ENCODE assay signal across 16 cellular contexts in the genomic region with DNA sequence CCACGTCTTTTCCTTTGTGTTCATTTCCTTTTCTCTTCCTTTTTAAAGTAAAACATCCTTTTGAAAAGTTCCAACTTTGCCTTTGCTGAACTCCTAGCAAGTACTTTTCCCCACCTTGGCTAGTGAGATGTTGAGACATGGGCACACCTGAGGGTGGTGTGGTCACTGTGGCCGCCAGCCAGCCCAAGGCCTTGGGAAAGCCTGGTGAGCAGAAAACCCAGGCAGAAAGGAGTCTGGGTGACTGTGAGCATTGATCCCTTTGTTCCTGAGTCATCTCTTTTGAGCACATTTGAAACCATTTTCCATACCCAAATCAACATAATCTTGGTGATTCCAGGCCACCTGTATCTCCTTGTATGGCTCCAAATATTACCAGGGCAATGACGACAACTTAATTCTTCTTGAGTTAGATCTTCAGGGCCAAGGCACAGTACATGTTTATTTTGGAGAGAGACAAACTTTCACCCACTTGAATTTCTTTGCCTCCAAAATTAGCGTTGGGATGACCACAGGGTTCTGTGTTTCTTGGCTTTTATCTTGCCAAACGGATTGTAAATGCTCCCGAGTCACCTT. TPM values are rescaled to one million over a fixed set of nuclear protein-coding genes. Genes with fewer than 3 reads are reported as not detected.
DNase-seq lines count a peak whose midpoint lies in the region; ATAC-seq and TF ChIP-seq lines count a peak whose summit lies in the region.
"Had no signal": no experiment of that assay in that cellular context is flagged by ENCODE, and none has a peak within 500 bp of the region (broad histone marks: within the 10 kb centered on the region; RNA-seq: fewer than 3 reads in every experiment).

No MANE protein-coding gene starts in this region.

- WGBS in heart right ventricle, 2 donors: 28 to 33% methylated on average over 6 of the region's 6 CpGs
- WGBS in psoas muscle, 3 donors: 29 to 51% (median 32%) methylated on average over 6 of the region's 6 CpGs

- H3K4me1 Mint-ChIP-seq in stimulated activated naive CD8-positive, alpha-beta T cell treated with anti-CD3 and anti-CD28 coated beads, Interleukin-15, amount 100 ng/mL, for 72 hours: no peaks in the 10 kb centered on the region

- peaks cover 50% of the 10 kb centered on the region for H3K27me3 Mint-ChIP-seq in stimulated activated naive CD8-positive, alpha-beta T cell treated with anti-CD3 and anti-CD28 coated beads, Interleukin-15, amount 100 ng/mL, for 72 hours

- TF ChIP-seq POLR2A in vagina (IDR thresholded peaks at IDR 0.05): no peak

- no peaks in the 10 kb centered on the region for H3K27me3 ChIP-seq in heart right ventricle
- H3K27me3 ChIP-seq in psoas muscle (ENCODE audit: insufficient read depth in 3 of 3, low read length in 2 of 3): no peaks in the 10 kb centered on the region
- H3K27me3 ChIP-seq in vagina: no peaks in the 10 kb centered on the region
- H3K27me3 ChIP-seq: testis had no signal

- H3K4me1 ChIP-seq in heart right ventricle (peaks cover 69 to 100% (median 98%) of the 10 kb centered on the region in 9 donors), psoas muscle (peaks cover 66% of the 10 kb centered on the region), vagina (peaks cover 75% of the 10 kb centered on the region)

- no peak overlapping the region for H3K4me3 ChIP-seq in heart right ventricle
- no peak overlapping the region for H3K4me3 ChIP-seq in psoas muscle
- H3K4me3 ChIP-seq in vagina: no peak overlapping the region
- H3K4me3 ChIP-seq: testis had no signal

- peaks cover 0 to 7% (median 0%) of the 10 kb centered on the region in 9 donors for H3K36me3 ChIP-seq in heart right ventricle
- H3K36me3 ChIP-seq in psoas muscle (ENCODE audit: insufficient read depth in 1 of 2, low read depth in 1 of 2): no peaks in the 10 kb centered on the region
- H3K36me3 ChIP-seq in vagina: no peaks in the 10 kb centered on the region

- H3K9me3 Mint-ChIP-seq in stimulated activated naive CD8-positive, alpha-beta T cell treated with anti-CD3 and anti-CD28 coated beads, Interleukin-15, amount 100 ng/mL, for 72 hours: no peaks in the 10 kb centered on the region

- TF ChIP-seq CTCF in heart right ventricle (IDR thresholded peaks at IDR 0.05) (no peak), psoas muscle (IDR thresholded peaks at IDR 0.05) (no peak), vagina (IDR thresholded peaks at IDR 0.05) (no peak)

- no peak overlapping the region for H3K4me3 Mint-ChIP-seq in stimulated activated naive CD8-positive, alpha-beta T cell treated with anti-CD3 and anti-CD28 coated beads, Interleukin-15, amount 100 ng/mL, for 72 hours

- H3K9me3 ChIP-seq in heart right ventricle (no peaks in the 10 kb centered on the region), psoas muscle (no peaks in the 10 kb centered on the region), vagina (no peaks in the 10 kb centered on the region)
- H3K9me3 ChIP-seq: testis had no signal

- ATAC-seq in heart right ventricle (no peak), left ventricle myocardium superior (no peak), psoas muscle (no peak), left colon (no peak)
- ATAC-seq in stimulated activated naive CD8-positive, alpha-beta T cell treated with anti-CD3 and anti-CD28 coated beads, Interleukin-15, amount 100 ng/mL, for 72 hours: no peak

- H3K27ac ChIP-seq in heart right ventricle (peak overlapping the region; percentile 26 to 99 (median 85)), psoas muscle (peak overlapping the region; percentile 46), vagina (peak overlapping the region; percentile 65)

- H3K27ac Mint-ChIP-seq in stimulated activated naive CD8-positive, alpha-beta T cell treated with anti-CD3 and anti-CD28 coated beads, Interleukin-15, amount 100 ng/mL, for 72 hours: no peak overlapping the region

- intact Hi-C loops in heart right ventricle (cut with DNase I): loop anchor here in 1 of 10 donors (5.0 kb wide), 1 partner anchor 41 kb away; no protein-coding TSS in a partner anchor
- intact Hi-C loops in left ventricle myocardium superior (cut with micrococcal nuclease): no loop called here
- intact Hi-C loops in psoas muscle (cut with DNase I): no loop called here
- intact Hi-C loops in vagina (cut with DNase I): no loop called here
- intact Hi-C loops in left colon (cut with DNase I, micrococcal nuclease): no loop called here
- intact Hi-C loops in head of caudate nucleus (cut with DNase I): no loop called here

- no peak for DNase-seq in heart right ventricle
- no peak for DNase-seq in left ventricle myocardium superior
- peak; percentile 63 for DNase-seq in fibroblast of peridontal ligament (ENCODE audit: extremely low read depth)
- no peak for DNase-seq in psoas muscle
- DNase-seq in vagina (ENCODE audit: extremely low spot score in 2 of 2): no peak
- no peak for DNase-seq in left colon
- no peak for DNase-seq in head of caudate nucleus
- DNase-seq in stimulated activated naive CD8-positive, alpha-beta T cell treated with anti-CD3 and anti-CD28 coated beads, Interleukin-15, amount 100 ng/mL, for 72 hours: no peak
- DNase-seq: activated CD4-positive, CD25-positive, alpha-beta regulatory T cell treated with anti-CD3 and anti-CD28 coated beads, Interleukin-2, amount 50 U/mL, for 72 hours; activated CD8-positive, alpha-beta memory T cell treated with anti-CD3 and anti-CD28 coated beads, Interleukin-2, amount 50 U/mL, for 48 hours; activated naive CD4-positive, alpha-beta T cell treated with anti-CD3 and anti-CD28 coated beads, Interleukin-2, amount 50 U/mL, for 16 hours; erythroblast; NCI-H187 treated with DMSO at 0.1 percent for 48 hours; NCI-H524 treated with DMSO at 0.1 percent for 48 hours; T-helper 2 cell; testis had no signal

RNA-seq across cellular contexts. Expression of a gene that starts 14.5 kb away (rescaled TPM):
- total RNA-seq in heart right ventricle: 100 to 1,000 TPM; 176 to 415 (median 210) TPM
- polyA plus RNA-seq in heart right ventricle: 100 to 1,000 TPM; 112 to 119 TPM
- 212 TPM for total RNA-seq in left ventricle myocardium superior
- total RNA-seq in psoas muscle: 100 to 1,000 TPM in 2 of 4 donors, 10 to 100 TPM in 2; 44.3 to 123 (median 98.3) TPM
- 100 to 1,000 TPM in 1 of 3 donors, 10 to 100 TPM in 2; 39.2 to 112 (median 49.9) TPM for polyA plus RNA-seq in psoas muscle
- 222 TPM for total RNA-seq in vagina
- 100 to 1,000 TPM; 155 to 226 TPM for total RNA-seq in left colon
